In the genomic region with DNA sequence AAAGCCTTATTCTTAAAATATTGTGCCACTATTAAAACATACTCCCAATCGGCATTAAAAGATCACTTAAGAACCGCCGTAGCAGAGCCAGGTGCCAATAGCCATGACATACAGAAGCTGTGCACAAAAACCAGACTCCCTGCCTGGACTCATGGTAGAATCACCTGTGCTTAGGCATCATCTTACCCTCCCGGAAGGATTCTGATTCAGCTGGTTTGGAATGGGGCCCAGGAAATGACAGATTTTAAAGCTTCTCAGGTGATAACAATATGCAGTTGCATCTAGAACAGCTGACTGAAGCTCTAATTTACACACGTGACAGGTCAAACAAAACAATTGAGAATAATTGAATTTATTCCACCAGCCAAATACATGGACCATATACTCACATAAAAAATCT, we compare ENCODE assay signal across 29 cellular contexts. TPM values are rescaled to one million over a fixed set of nuclear protein-coding genes. Genes with fewer than 3 reads are reported as not detected.
DNase-seq lines count a peak whose midpoint lies in the region; ATAC-seq, FAIRE-seq and TF ChIP-seq lines count a peak whose summit lies in the region.
"Had no signal": no experiment of that assay in that cellular context is flagged by ENCODE, and none has a peak within 500 bp of the region (broad histone marks: within the 10 kb centered on the region; RNA-seq: fewer than 3 reads in every experiment).

No MANE protein-coding gene starts in this region.

- H3K9ac ChIP-seq in mammary epithelial cell (ENCODE audit: insufficient read depth, low read length): no peak overlapping the region

- no peak for FAIRE-seq in pancreas (lab: Jason Lieb, UNC)
- FAIRE-seq: colon had no signal

- H3K4me3 ChIP-seq in mammary epithelial cell (replicated peaks in 1 of 3; ENCODE audit: insufficient read depth in 1 of 3, low read depth in 2 of 3, low read length in 3 of 3) (no peak overlapping the region), pancreas (no peak overlapping the region)
- H3K4me3 ChIP-seq: body of pancreas, smooth muscle cell, thoracic aorta had no signal

- no peaks in the 10 kb centered on the region for H3K79me2 ChIP-seq in mammary epithelial cell (ENCODE audit: insufficient read depth, low read length)

- intact Hi-C loops in mammary epithelial cell (cut with micrococcal nuclease): no loop called here
- intact Hi-C loops in pancreas (cut with DNase I): no loop called here

- no peaks in the 10 kb centered on the region for H3K4me1 ChIP-seq in mammary epithelial cell (ENCODE audit: insufficient read depth, low read length)
- H3K4me1 ChIP-seq in pancreas: peaks cover 0 to 11% (median 1%) of the 10 kb centered on the region in 3 donors

- H3K27ac ChIP-seq in mammary epithelial cell (ENCODE audit: insufficient read depth, low read depth, low read length): no peak overlapping the region
- H3K27ac ChIP-seq in pancreas: no peak overlapping the region
- H3K27ac ChIP-seq: 22Rv1, body of pancreas, HL-60, thoracic aorta had no signal

- DNase-seq in NCI-H1105 treated with DMSO at 0.1 percent for 48 hours (lab: John Stamatoyannopoulos, UW) (peak; percentile 20), NCI-H1105 (lab: John Stamatoyannopoulos, UW) (no peak), NCI-H2107 (lab: John Stamatoyannopoulos, UW) (peak; percentile 1), mammary epithelial cell (peak; percentile 23), pancreas (peak in 1 of 6 donors; percentile 13), NCI-H526 treated with DMSO at 0.1 percent for 48 hours (lab: John Stamatoyannopoulos, UW) (no peak), NCI-H187 treated with DMSO at 0.1 percent for 48 hours (lab: John Stamatoyannopoulos, UW) (no peak)
- DNase-seq: activated CD4-positive, alpha-beta memory T cell treated with anti-CD3 and anti-CD28 coated beads, Interleukin-2, amount 10 ng/mL, durations not matched to agents 7 days and 5 days; activated CD4-positive, CD25-positive, alpha-beta regulatory T cell; activated gamma-delta T cell treated with Interleukin-2 at 50 U/mL for 16 hours; activated T-cell treated with anti-CD3 and anti-CD28 coated beads for 4 hours; CD8-positive, alpha-beta T cell; NCI-H1417 treated with DMSO at 0.1 percent for 48 hours; NCI-H526; nucleus accumbens; Right ventricle myocardium superior; stimulated activated naive CD4-positive, alpha-beta T cell treated with Interleukin-2 at 50 U/mL for 16 hours; T1000 had no signal

- H4K20me1 ChIP-seq in mammary epithelial cell (ENCODE audit: insufficient read depth, low read length): no peaks in the 10 kb centered on the region

- TF ChIP-seq CTCF in mammary epithelial cell (conservative IDR thresholded peaks at IDR 0.05 in 1 of 2, IDR thresholded peaks at IDR 0.05 in 1 of 2; ENCODE audit: extremely low read depth in 1 of 2, insufficient read depth in 1 of 2, low read depth in 1 of 2, low read length in 2 of 2) (no peak), pancreas (IDR thresholded peaks at IDR 0.05) (no peak)

- no TSS peak for BruUV-seq in mammary epithelial cell (replicated peaks; lab: Mats Ljungman, UMichigan)

- H2AFZ ChIP-seq in mammary epithelial cell (ENCODE audit: low read depth, low read length): no peak overlapping the region

- H3K4me2 ChIP-seq in mammary epithelial cell (ENCODE audit: insufficient read depth, low read depth, low read length): no peak overlapping the region
- H3K4me2 ChIP-seq: smooth muscle cell had no signal

- H3K36me3 ChIP-seq in mammary epithelial cell (ENCODE audit: insufficient read depth, low read length): no peaks in the 10 kb centered on the region
- no peaks in the 10 kb centered on the region for H3K36me3 ChIP-seq in pancreas
- H3K36me3 ChIP-seq: thoracic aorta had no signal

- 75% methylated on average over 5 of the region's 5 CpGs for WGBS in mammary epithelial cell (ENCODE audit: low coverage, missing lambda C conversion rate)
- WGBS in pancreas, 2 donors: 48% methylated on average over 5 of the region's 5 CpGs

- H3K27me3 ChIP-seq in mammary epithelial cell (ENCODE audit: insufficient read depth, low read length) (no peaks in the 10 kb centered on the region), pancreas (no peaks in the 10 kb centered on the region)
- H3K27me3 ChIP-seq: body of pancreas had no signal

- in situ Hi-C loops in mammary epithelial cell (cut with MboI; ENCODE audit: low sequenced_read_pairs in 2 of 2): loop anchor here in 1 of 2 donors (25.0 kb wide), 1 partner anchor 87 kb away; no protein-coding TSS in a partner anchor

- no peaks in the 10 kb centered on the region for H3K9me3 ChIP-seq in mammary epithelial cell (replicated peaks; ENCODE audit: insufficient read depth, low read length)
- no peaks in the 10 kb centered on the region for H3K9me3 ChIP-seq in pancreas
- H3K9me3 ChIP-seq: body of pancreas, thoracic aorta had no signal

- dilution Hi-C loops in mammary epithelial cell (cut with HindIII; ENCODE audit: low sequenced_read_pairs): no loop called here

- CTCF ChIA-PET in mammary epithelial cell (lab: Charles Lee; ENCODE audit: low non-redundant PET): no interaction called here

- peak; percentile 65 to 82 (median 74) for ATAC-seq in pancreas
- no peak for ATAC-seq in HG02970 (IDR thresholded peaks at IDR 0.05; ENCODE audit: low FRiP score, unreplicated experiment)
- ATAC-seq: body of pancreas; CD8-positive, alpha-beta T cell had no signal

RNA-seq across cellular contexts. Expression of a gene that starts 10.7 kb away (rescaled TPM):
- total RNA-seq in mammary epithelial cell (not detected), pancreas (10 to 100 TPM; 10.3 to 20.3 (median 15.6) TPM)
- polyA plus RNA-seq in mammary epithelial cell (not detected), pancreas (1 to 10 TPM; 4.0 to 8.3 TPM)
- polyA minus RNA-seq in mammary epithelial cell: not detected
- total RNA-seq: activated CD4-positive, alpha-beta memory T cell treated with anti-CD3 and anti-CD28 coated beads, Interleukin-2, amount 10 ng/mL, durations not matched to agents 7 days and 5 days; CD8-positive, alpha-beta T cell; fibroblast of lung; glomerular endothelial cell; kidney epithelial cell; OCI-LY7; smooth muscle cell; thoracic aorta had no signal
- polyA plus RNA-seq: fibroblast of lung, smooth muscle cell had no signal

Comparison
In these comparisons a context has a peak if more than half of its experiments do, and no peak if none do; other contexts are left out.
1. DNase-seq: peak in NCI-H1105 treated with DMSO at 0.1 percent for 48 hours (single experiment), NCI-H2107 (single experiment) and mammary epithelial cell (single experiment); none in NCI-H1105 (single experiment), NCI-H526 treated with DMSO at 0.1 percent for 48 hours (single experiment) and NCI-H187 treated with DMSO at 0.1 percent for 48 hours (single experiment).
2. RNA of a gene that starts 10.7 kb away (total RNA-seq): 10.3 to 20.3 TPM in pancreas; not detected in mammary epithelial cell; every median in the first group is over 10 times any median in the second.